ENCODE assay signal across 9 cellular contexts in the genomic region with DNA sequence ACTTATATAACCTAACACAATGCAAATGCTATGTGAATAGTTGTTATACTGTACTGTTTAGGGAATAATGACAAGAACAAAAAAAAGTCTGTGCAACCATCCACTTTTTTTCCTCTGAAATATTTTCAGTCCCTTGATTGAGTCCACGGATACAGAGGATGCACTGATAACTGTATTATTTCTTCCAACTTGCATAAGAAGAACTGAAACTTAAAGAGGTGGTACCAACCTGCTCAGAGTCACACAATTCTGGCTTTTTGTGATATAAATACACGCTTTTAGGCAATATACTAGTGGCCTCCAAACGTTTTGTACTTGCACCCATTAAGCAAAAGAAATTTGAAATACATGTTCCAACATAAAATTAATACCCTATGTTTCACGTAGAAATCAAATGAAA. TPM values are rescaled to one million over a fixed set of nuclear protein-coding genes. Genes with fewer than 3 reads are reported as not detected.
DNase-seq lines count a peak whose midpoint lies in the region; ATAC-seq and TF ChIP-seq lines count a peak whose summit lies in the region.
"Had no signal": no experiment of that assay in that cellular context is flagged by ENCODE, and none has a peak within 500 bp of the region (broad histone marks: within the 10 kb centered on the region; RNA-seq: fewer than 3 reads in every experiment).

No MANE protein-coding gene starts in this region.

- H3K27ac ChIP-seq in CD8-positive, alpha-beta memory T cell (ENCODE audit: low read depth, low read length) = no peak overlapping the region
- H3K27ac ChIP-seq in right lobe of liver = no peak overlapping the region

- intact Hi-C loops in right lobe of liver (cut with DNase I) = no loop called here

- 18% methylated on average over 4 of the region's 4 CpGs for WGBS in right lobe of liver (ENCODE audit: insufficient coverage, low coverage, low lambda C conversion rate, missing lambda C conversion rate)

- POLR2A ChIA-PET in CD8-positive, alpha-beta memory T cell (lab: Charles Lee) = no interaction called here

- no peak for TF ChIP-seq POLR2A in right lobe of liver (IDR thresholded peaks at IDR 0.05)

- no peaks in the 10 kb centered on the region for H3K9me3 ChIP-seq in CD8-positive, alpha-beta memory T cell (ENCODE audit: low read length)
- H3K9me3 ChIP-seq in T-helper 17 cell (ENCODE audit: control insufficient read depth, low read length, poor library complexity, severe bottlenecking) = no peaks in the 10 kb centered on the region
- no peaks in the 10 kb centered on the region for H3K9me3 ChIP-seq in right lobe of liver

- peak; percentile 25 for ATAC-seq in GM21723 (IDR thresholded peaks at IDR 0.05; ENCODE audit: unreplicated experiment)
- no peak for ATAC-seq in T-helper 17 cell
- no peak for ATAC-seq in right lobe of liver
- ATAC-seq in omental fat pad (ENCODE audit: low FRiP score) = no peak

- peaks cover 0 to 2% (median 0%) of the 10 kb centered on the region in 3 donors for H3K36me3 Mint-ChIP-seq in CD8-positive, alpha-beta memory T cell
- peaks cover 3% of the 10 kb centered on the region for H3K36me3 Mint-ChIP-seq in T-helper 17 cell (ENCODE audit: low read depth)

- H3K4me1 Mint-ChIP-seq in CD8-positive, alpha-beta memory T cell = peaks cover 26 to 48% (median 45%) of the 10 kb centered on the region in 3 donors
- peaks cover 23% of the 10 kb centered on the region for H3K4me1 Mint-ChIP-seq in T-helper 17 cell

- H3K4me1 ChIP-seq in CD8-positive, alpha-beta memory T cell (ENCODE audit: insufficient read depth, low read length) = peaks cover 12% of the 10 kb centered on the region
- peaks cover 0 to 22% (median 9%) of the 10 kb centered on the region in 4 donors for H3K4me1 ChIP-seq in right lobe of liver

- no peak overlapping the region for H3K4me3 ChIP-seq in CD8-positive, alpha-beta memory T cell (ENCODE audit: low read length)
- peak overlapping the region in 2 of 3 donors; percentile 85 to 92 for H3K4me3 ChIP-seq in right lobe of liver
- H3K4me3 ChIP-seq in H7 (ENCODE audit: insufficient read depth, low read depth, low read length) = no peak overlapping the region; the same call in 1 of the 2 replicates

- H3K27me3 Mint-ChIP-seq in CD8-positive, alpha-beta memory T cell = peaks cover 0 to 3% of the 10 kb centered on the region in 2 donors
- H3K27me3 Mint-ChIP-seq in T-helper 17 cell = no peaks in the 10 kb centered on the region

- no peaks in the 10 kb centered on the region for H3K9me3 Mint-ChIP-seq in CD8-positive, alpha-beta memory T cell

- no peak for DNase-seq in CD8-positive, alpha-beta memory T cell
- DNase-seq in T-helper 17 cell (no peak), right lobe of liver (no peak), omental fat pad (ENCODE audit: low spot score) (no peak), ecto neural progenitor cell (ENCODE audit: low spot score) (no peak), COR-L47 (lab: John Stamatoyannopoulos, UW) (no peak), H7 (no peak)
- DNase-seq: HCEC 1CT had no signal

- H3K27me3 ChIP-seq in CD8-positive, alpha-beta memory T cell (ENCODE audit: insufficient read depth, low read length, poor library complexity, severe bottlenecking) = no peaks in the 10 kb centered on the region
- H3K27me3 ChIP-seq in right lobe of liver (no peaks in the 10 kb centered on the region), H7 (ENCODE audit: control insufficient read depth, insufficient read depth, low read length) (no peaks in the 10 kb centered on the region)

- H3K36me3 ChIP-seq in CD8-positive, alpha-beta memory T cell (ENCODE audit: insufficient read depth, low read length) = no peaks in the 10 kb centered on the region
- H3K36me3 ChIP-seq in right lobe of liver (no peaks in the 10 kb centered on the region), H7 (replicated peaks; ENCODE audit: control insufficient read depth, insufficient read depth, low read length) (no peaks in the 10 kb centered on the region)

- TF ChIP-seq CTCF in right lobe of liver (IDR thresholded peaks at IDR 0.05) (no peak), omental fat pad (IDR thresholded peaks at IDR 0.05) (no peak)

- peak overlapping the region in 6 of 8 donors; percentile 82 to 97 (median 91) for H3K27ac Mint-ChIP-seq in CD8-positive, alpha-beta memory T cell
- peak overlapping the region; percentile 14 for H3K27ac Mint-ChIP-seq in T-helper 17 cell

- peak overlapping the region in 6 of 7 donors; percentile 86 to 96 (median 93) for H3K4me3 Mint-ChIP-seq in CD8-positive, alpha-beta memory T cell
- H3K4me3 Mint-ChIP-seq in T-helper 17 cell = peak overlapping the region; percentile 91

- CTCF ChIA-PET in CD8-positive, alpha-beta memory T cell (lab: Charles Lee) = no interaction called here

RNA-seq across cellular contexts. Expression of a gene that starts 1.3 kb away (rescaled TPM):
- 10 to 100 TPM; 23.7 to 25.7 TPM for total RNA-seq in CD8-positive, alpha-beta memory T cell
- 15.8 TPM for polyA plus RNA-seq in CD8-positive, alpha-beta memory T cell
- total RNA-seq in T-helper 17 cell (10 to 100 TPM; 14.1 to 14.4 TPM), right lobe of liver (10 to 100 TPM in 3 of 6 experiments, 1 to 10 TPM in 3; 8.1 to 14.4 (median 10.2) TPM), omental fat pad (10 to 100 TPM in 3 of 4 donors, 1 to 10 TPM in 1; 8.9 to 18.6 (median 12.0) TPM)
- total RNA-seq in H7 (2014; rRNA removed; shearing (Covaris generic)) = 24.5 and 37.7 TPM in 2 replicates

RNA-seq across cellular contexts. Expression of a gene that starts 1.7 kb away (rescaled TPM):
- total RNA-seq in CD8-positive, alpha-beta memory T cell = 10 to 100 TPM; 23.6 to 28.8 TPM
- polyA plus RNA-seq in CD8-positive, alpha-beta memory T cell = 0.31 TPM
- total RNA-seq in T-helper 17 cell (10 to 100 TPM in 1 of 2 donors, 1 to 10 TPM in 1; 7.2 to 10.7 TPM), right lobe of liver (10 to 100 TPM in 1 of 6 experiments, 1 to 10 TPM in 5; 6.0 to 15.6 (median 6.5) TPM), omental fat pad (1 to 10 TPM; 2.3 to 8.8 (median 6.7) TPM)
- total RNA-seq in H7 (2014; rRNA removed; shearing (Covaris generic)) = 8.3 and 11.3 TPM in 2 replicates

Comparison
In these comparisons a context has a peak if more than half of its experiments do, and no peak if none do; other contexts are left out.
1. H3K4me3 ChIP-seq: peak in right lobe of liver (2 of 3); none in CD8-positive, alpha-beta memory T cell (single experiment) and H7 (single experiment).